Comparison of ENCODE assay signal across 8 cellular contexts in the genomic region with DNA sequence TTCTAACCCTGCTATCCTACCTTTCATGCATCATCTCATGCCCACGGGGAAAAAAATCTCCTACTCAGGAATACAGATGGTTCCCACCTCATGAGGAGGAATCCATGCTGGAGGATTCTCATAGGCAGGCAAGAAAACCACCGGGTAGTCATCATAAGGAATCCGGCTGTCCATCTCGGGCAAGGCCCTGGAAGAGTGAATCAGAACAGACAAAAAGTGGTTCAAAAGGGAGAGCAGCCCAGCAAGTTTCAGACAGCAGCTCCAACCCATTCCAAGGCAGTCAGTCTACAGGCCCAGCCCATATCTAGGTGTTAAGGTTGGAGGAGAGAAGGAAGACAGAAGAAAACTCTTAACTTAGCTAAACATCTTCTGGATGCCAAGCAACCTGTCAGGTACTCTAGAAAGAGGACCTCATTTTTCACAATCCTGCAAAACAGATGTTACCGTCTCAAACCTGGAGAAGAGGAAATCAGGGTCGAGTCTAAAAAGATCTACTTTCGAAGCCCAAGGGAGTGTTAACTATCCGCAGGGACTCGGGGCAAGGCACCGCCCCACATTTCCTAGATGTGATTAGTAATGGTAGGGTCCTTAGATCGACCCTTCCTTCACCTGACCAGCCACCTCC. TPM values are rescaled to one million over a fixed set of nuclear protein-coding genes. Genes with fewer than 3 reads are reported as not detected.
A peak's percentile ranks its signal among the peaks of the same experiment; 100 is the strongest.
DNase-seq lines count a peak whose midpoint lies in the region; ATAC-seq, FAIRE-seq and TF ChIP-seq lines count a peak whose summit lies in the region.

No MANE protein-coding gene starts in this region.

- H3K4me1 ChIP-seq in gastrocnemius medialis = peaks cover 3 to 9% of the 10 kb centered on the region in 2 donors

- H3K36me3 ChIP-seq in gastrocnemius medialis = no peaks in the 10 kb centered on the region

- peak overlapping the region; percentile 74 for H3K27ac ChIP-seq in RWPE1
- H3K27ac ChIP-seq in gastrocnemius medialis = peak overlapping the region; percentile 64 to 72 (median 69)

- POLR2A ChIA-PET in RWPE1 (lab: Yijun Ruan, JAX; ENCODE audit: low non-redundant PET) = no interaction called here

- no peaks in the 10 kb centered on the region for H3K27me3 ChIP-seq in gastrocnemius medialis

- peak; percentile 2 for DNase-seq in RWPE1 (ENCODE audit: low spot score)
- DNase-seq in fibroblast of mammary gland (ENCODE audit: low read depth) = peak; percentile 19
- no peak for DNase-seq in gastrocnemius medialis
- no peak for DNase-seq in NCI-H226
- DNase-seq in frontal cortex (ENCODE audit: low spot score in 2 of 2) = no peak
- no peak for DNase-seq in NOMO-1 (lab: John Stamatoyannopoulos, UW; ENCODE audit: unreplicated experiment in 2 of 2)

- no peaks in the 10 kb centered on the region for H3K9me3 ChIP-seq in gastrocnemius medialis

- peak; percentile 5 for ATAC-seq in GM21423 (IDR thresholded peaks at IDR 0.05; ENCODE audit: unreplicated experiment)
- peak in 1 of 2 donors; percentile 30 for ATAC-seq in gastrocnemius medialis
- no peak for ATAC-seq in HG02973 (IDR thresholded peaks at IDR 0.05; ENCODE audit: unreplicated experiment)

- in situ Hi-C loops in gastrocnemius medialis (cut with MboI; ENCODE audit: low sequenced_read_pairs in 4 of 4) = no loop called here

- TF ChIP-seq POLR2A in gastrocnemius medialis (IDR thresholded peaks at IDR 0.05) = no peak

- no peak for TF ChIP-seq CTCF in RWPE1 (conservative IDR thresholded peaks at IDR 0.05; ENCODE audit: low read depth)
- TF ChIP-seq CTCF in fibroblast of mammary gland (conservative IDR thresholded peaks at IDR 0.05; ENCODE audit: control insufficient read depth, insufficient read depth, low read depth, low read length) = no peak
- no peak for TF ChIP-seq CTCF in gastrocnemius medialis (IDR thresholded peaks at IDR 0.05 in 4 of 5, conservative IDR thresholded peaks at IDR 0.05 in 1 of 5)

- CTCF ChIA-PET in RWPE1 (lab: Yijun Ruan, JAX) = no interaction called here

- no peak for FAIRE-seq in frontal cortex (lab: Jason Lieb, UNC)

- intact Hi-C loops in gastrocnemius medialis (cut with DNase I; ENCODE audit: low total_unique reads) = no loop called here

- peak overlapping the region; percentile 75 for H3K4me3 ChIP-seq in fibroblast of mammary gland (ENCODE audit: control insufficient read depth, low read depth, low read length)
- peak overlapping the region; percentile 55 to 64 (median 60) for H3K4me3 ChIP-seq in gastrocnemius medialis

RNA-seq across cellular contexts. Expression of a gene that starts 0.4 kb away (rescaled TPM):
- total RNA-seq in gastrocnemius medialis = 10 to 100 TPM; 12.8 to 22.3 (median 21.8) TPM
- 31.4 TPM for total RNA-seq in frontal cortex

RNA-seq across cellular contexts. Expression of a gene that starts 0.6 kb away (rescaled TPM):
- under 1 TPM in 2 of 4 donors, not detected in 2; 0.07 to 0.09 TPM for total RNA-seq in gastrocnemius medialis
- total RNA-seq in frontal cortex = 2.9 TPM

RNA-seq across cellular contexts. Expression of a gene that starts 7.3 kb away (rescaled TPM):
- total RNA-seq in gastrocnemius medialis = not detected
- total RNA-seq in frontal cortex = not detected

RNA-seq across cellular contexts. Expression of a gene that starts 21.1 kb away (rescaled TPM):
- total RNA-seq in gastrocnemius medialis (not detected), frontal cortex (not detected)

RNA-seq across cellular contexts. Expression of a gene that starts 29.3 kb away (rescaled TPM):
- total RNA-seq in gastrocnemius medialis (not detected), frontal cortex (not detected)

Comparison
In these comparisons a context has a peak if more than half of its experiments do, and no peak if none do; other contexts are left out.
1. DNase-seq: peak in RWPE1 (single experiment) and fibroblast of mammary gland (single experiment); none in gastrocnemius medialis (0 of 2), NCI-H226 (single experiment), frontal cortex (0 of 2) and NOMO-1 (0 of 2).